21 cellular contexts compared by ENCODE assay signal in the genomic region with DNA sequence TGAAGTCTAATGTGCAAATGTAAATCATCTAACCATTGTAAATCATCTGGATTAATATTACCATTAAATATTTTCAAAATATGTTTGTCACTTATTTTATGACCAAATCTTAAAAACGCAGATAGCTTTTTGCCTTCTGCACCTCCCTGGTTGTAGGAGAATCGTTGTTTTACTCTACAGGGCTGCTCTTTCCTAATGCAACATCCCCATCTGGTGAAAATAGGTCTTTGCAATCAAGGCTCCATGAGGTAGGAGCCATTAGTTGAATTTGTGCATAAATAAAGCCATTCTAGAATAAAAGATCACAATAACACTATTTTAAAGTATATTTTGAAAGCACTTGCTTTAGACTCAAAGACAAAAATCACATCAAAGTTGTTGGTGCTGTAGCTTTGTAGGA.
DNase-seq lines count a peak whose midpoint lies in the region; ATAC-seq and TF ChIP-seq lines count a peak whose summit lies in the region.
"Had no signal": no experiment of that assay in that cellular context is flagged by ENCODE, and none has a peak within 500 bp of the region (broad histone marks: within the 10 kb centered on the region; RNA-seq: fewer than 3 reads in every experiment).

No MANE protein-coding gene starts in this region.

- H3K27me3 ChIP-seq in BE2C (no peaks in the 10 kb centered on the region), esophagus squamous epithelium (no peaks in the 10 kb centered on the region)
- H3K27me3 ChIP-seq: foreskin keratinocyte, spleen had no signal

- H3K4me3 ChIP-seq in BE2C (ENCODE audit: low read depth, low read length) = no peak overlapping the region
- H3K4me3 ChIP-seq in esophagus squamous epithelium = no peak overlapping the region
- H3K4me3 ChIP-seq: spleen had no signal

- no peak for ATAC-seq in GM21619 (IDR thresholded peaks at IDR 0.05; ENCODE audit: unreplicated experiment)
- ATAC-seq: activated CD8-positive, alpha-beta T cell treated with anti-CD3 and anti-CD28 coated beads, Interleukin-2, amount 10 ng/mL, durations not matched to agents 7 days and 5 days; CD8-positive, alpha-beta T cell; foreskin keratinocyte had no signal

- intact Hi-C loops in esophagus squamous epithelium (cut with DNase I) = no loop called here

- H3K27ac ChIP-seq in esophagus squamous epithelium = no peak overlapping the region
- H3K27ac ChIP-seq: foreskin keratinocyte, spleen had no signal

- DNase-seq in BE2C (no peak), HCEC 1CT (peak; percentile 26), cerebellar cortex (ENCODE audit: low spot score) (peak; percentile 57), iris pigment epithelial cell (ENCODE audit: low read depth) (peak; percentile 3), GOT3 (lab: John Stamatoyannopoulos, UW) (no peak), 8988T (no peak), esophagus squamous epithelium (lab: John Stamatoyannopoulos, UW) (no peak)
- DNase-seq: activated CD8-positive, alpha-beta T cell treated with anti-CD3 and anti-CD28 coated beads, Interleukin-2, amount 10 ng/mL, durations not matched to agents 7 days and 5 days; activated naive CD4-positive, alpha-beta T cell treated with anti-CD3 and anti-CD28 coated beads, Interleukin-2, amount 50 U/mL, for 16 hours; activated T-cell treated with anti-CD3 and anti-CD28 coated beads, Interleukin-2, amount 50 U/mL, for 48 hours; aorta; CD8-positive, alpha-beta T cell; foreskin keratinocyte; KG1; NCI-H1092 treated with DMSO at 0.1 percent for 48 hours; NCI-H2029 treated with DMSO at 0.1 percent for 48 hours; NCI-H510A treated with DMSO at 0.1 percent for 48 hours; SIG-M5; spleen; stimulated activated CD4-positive, alpha-beta T cell treated with anti-CD3 and anti-CD28 coated beads, Interleukin-4, amount 100 ng/mL, for 4 hours had no signal

- TF ChIP-seq POLR2A in esophagus squamous epithelium (IDR thresholded peaks at IDR 0.05) = no peak

- no peaks in the 10 kb centered on the region for H3K9me3 ChIP-seq in BE2C
- H3K9me3 ChIP-seq in esophagus squamous epithelium = no peaks in the 10 kb centered on the region

- 45 to 57% methylated on average over 2 of the region's 2 CpGs for WGBS in esophagus squamous epithelium, 2 donors

- H3K36me3 ChIP-seq in BE2C (no peaks in the 10 kb centered on the region), esophagus squamous epithelium (no peaks in the 10 kb centered on the region)
- H3K36me3 ChIP-seq: spleen had no signal

- peak; percentile 38 for TF ChIP-seq CTCF in BE2C (IDR thresholded peaks at IDR 0.05; ENCODE audit: low read depth, low read length)
- no peak for TF ChIP-seq CTCF in esophagus squamous epithelium (IDR thresholded peaks at IDR 0.05)

- H3K4me1 ChIP-seq in BE2C (peaks cover 8% of the 10 kb centered on the region), esophagus squamous epithelium (no peaks in the 10 kb centered on the region)
- H3K4me1 ChIP-seq: foreskin keratinocyte, spleen had no signal

Comparison
In these comparisons a context has a peak if more than half of its experiments do, and no peak if none do; other contexts are left out.
1. DNase-seq: peak in HCEC 1CT (single experiment), cerebellar cortex (single experiment) and iris pigment epithelial cell (single experiment); none in BE2C (single experiment), GOT3 (single experiment), 8988T (single experiment) and esophagus squamous epithelium (single experiment).